Comparison of ENCODE assay signal across 9 cellular contexts in genomic region chr5:139392324-139392677, GRCh38. TPM values are rescaled to one million over a fixed set of nuclear protein-coding genes. Genes with fewer than 3 reads are reported as not detected.
DNase-seq lines count a peak whose midpoint lies in the region; ATAC-seq and TF ChIP-seq lines count a peak whose summit lies in the region.
"Had no signal": no experiment of that assay in that cellular context is flagged by ENCODE, and none has a peak within 500 bp of the region (broad histone marks: within the 10 kb centered on the region; RNA-seq: fewer than 3 reads in every experiment).

No MANE protein-coding gene starts in this region.

- no peak for DNase-seq in CD8-positive, alpha-beta memory T cell
- DNase-seq in ascending aorta (ENCODE audit: low spot score in 2 of 2), result no peak
- no peak for DNase-seq in naive thymus-derived CD4-positive, alpha-beta T cell
- no peak for DNase-seq in activated CD4-positive, CD25-positive, alpha-beta regulatory T cell treated with anti-CD3 and anti-CD28 coated beads, Interleukin-2, amount 50 U/mL, for 72 hours

- no peak for TF ChIP-seq CTCF in ascending aorta (IDR thresholded peaks at IDR 0.05)

- peaks cover 0 to 5% of the 10 kb centered on the region in 2 donors for H3K27me3 Mint-ChIP-seq in CD8-positive, alpha-beta memory T cell
- no peaks in the 10 kb centered on the region for H3K27me3 Mint-ChIP-seq in naive thymus-derived CD4-positive, alpha-beta T cell

- ATAC-seq in HG02852 (IDR thresholded peaks at IDR 0.05; ENCODE audit: unreplicated experiment), result peak; percentile 13
- peak; percentile 39 for ATAC-seq in naive thymus-derived CD4-positive, alpha-beta T cell
- no peak for ATAC-seq in HG03196 (IDR thresholded peaks at IDR 0.05; ENCODE audit: unreplicated experiment)
- ATAC-seq in HG02885 (IDR thresholded peaks at IDR 0.05; ENCODE audit: poor library complexity, unreplicated experiment), result no peak
- no peak for ATAC-seq in HG02610 (IDR thresholded peaks at IDR 0.05; ENCODE audit: unreplicated experiment)

- no peaks in the 10 kb centered on the region for H3K36me3 ChIP-seq in CD8-positive, alpha-beta memory T cell (ENCODE audit: insufficient read depth, low read length)
- H3K36me3 ChIP-seq in ascending aorta, result no peaks in the 10 kb centered on the region
- H3K36me3 ChIP-seq in naive thymus-derived CD4-positive, alpha-beta T cell (ENCODE audit: control insufficient read depth in 2 of 3, insufficient read depth in 3 of 3, low read length in 3 of 3), result peaks cover 0 to 6% (median 0%) of the 10 kb centered on the region in 3 experiments

- POLR2A ChIA-PET in CD8-positive, alpha-beta memory T cell (lab: Charles Lee), result interaction anchor here (0.5 to 1.8 kb wide), 4 partner anchors 11 to 122 kb away, joined by 3 to 9 read pairs (median 4); partner anchors contain the start of genes MATR3 and SPATA24
- POLR2A ChIA-PET in naive thymus-derived CD4-positive, alpha-beta T cell (lab: Charles Lee), result interaction anchor here (4.6 kb wide), 1 partner anchor 11 kb away, joined by 24 read pairs; the partner anchor contains the start of gene SPATA24

- no peaks in the 10 kb centered on the region for H3K9me3 Mint-ChIP-seq in CD8-positive, alpha-beta memory T cell
- no peaks in the 10 kb centered on the region for H3K9me3 Mint-ChIP-seq in naive thymus-derived CD4-positive, alpha-beta T cell

- H3K27ac Mint-ChIP-seq in CD8-positive, alpha-beta memory T cell, result peak overlapping the region in 7 of 8 donors; percentile 80 to 97 (median 83)
- H3K27ac Mint-ChIP-seq in naive thymus-derived CD4-positive, alpha-beta T cell, result peak overlapping the region in 1 of 9 donors; percentile 99

- H3K4me1 Mint-ChIP-seq in CD8-positive, alpha-beta memory T cell, result peaks cover 27 to 61% (median 37%) of the 10 kb centered on the region in 3 donors
- H3K4me1 Mint-ChIP-seq in naive thymus-derived CD4-positive, alpha-beta T cell, result peaks cover 12 to 60% (median 23%) of the 10 kb centered on the region in 7 donors

- intact Hi-C loops in ascending aorta (cut with DNase I), result no loop called here
- intact Hi-C loops in naive thymus-derived CD4-positive, alpha-beta T cell (cut with micrococcal nuclease), result loop anchor here (1.0 to 10.0 kb wide), 10 partner anchors 12 to 928 kb away; partner anchors contain the start of genes PAIP2 (in 2 of the 2), SPATA24 (in 2 of the 2), CTNNA1 (in 1 of the 2) and DNAJC18 (in 1 of the 2)

- peaks cover 0 to 2% (median 0%) of the 10 kb centered on the region in 3 donors for H3K36me3 Mint-ChIP-seq in CD8-positive, alpha-beta memory T cell
- peaks cover 0 to 15% (median 0%) of the 10 kb centered on the region in 5 donors for H3K36me3 Mint-ChIP-seq in naive thymus-derived CD4-positive, alpha-beta T cell

- H3K27me3 ChIP-seq in CD8-positive, alpha-beta memory T cell (ENCODE audit: insufficient read depth, low read length, poor library complexity, severe bottlenecking), result no peaks in the 10 kb centered on the region
- no peaks in the 10 kb centered on the region for H3K27me3 ChIP-seq in ascending aorta
- H3K27me3 ChIP-seq in naive thymus-derived CD4-positive, alpha-beta T cell (ENCODE audit: control insufficient read depth in 2 of 2, insufficient read depth in 2 of 2, low read length in 2 of 2), result no peaks in the 10 kb centered on the region

- peak overlapping the region; percentile 24 for H3K27ac ChIP-seq in CD8-positive, alpha-beta memory T cell (ENCODE audit: low read depth, low read length)
- no peak overlapping the region for H3K27ac ChIP-seq in ascending aorta
- no peak overlapping the region for H3K27ac ChIP-seq in naive thymus-derived CD4-positive, alpha-beta T cell (ENCODE audit: low read depth, low read length)

- peaks cover 41% of the 10 kb centered on the region for H3K4me1 ChIP-seq in CD8-positive, alpha-beta memory T cell (ENCODE audit: insufficient read depth, low read length)
- H3K4me1 ChIP-seq in ascending aorta, result peaks cover 3 to 28% of the 10 kb centered on the region in 2 donors
- H3K4me1 ChIP-seq in naive thymus-derived CD4-positive, alpha-beta T cell (ENCODE audit: control insufficient read depth in 2 of 2, insufficient read depth in 2 of 2, low read length in 2 of 2), result peaks cover 5 to 34% of the 10 kb centered on the region in 2 donors

- peak overlapping the region; percentile 87 to 95 (median 89) for H3K4me3 Mint-ChIP-seq in CD8-positive, alpha-beta memory T cell
- H3K4me3 Mint-ChIP-seq in naive thymus-derived CD4-positive, alpha-beta T cell, result peak overlapping the region; percentile 87 to 97 (median 90)

- CTCF ChIA-PET in CD8-positive, alpha-beta memory T cell (lab: Charles Lee), result interaction anchor here (0.6 to 5.4 kb wide), 6 partner anchors 10 to 169 kb away, joined by 4 to 38 read pairs (median 5); partner anchors contain the start of genes PAIP2 and SPATA24
- CTCF ChIA-PET in naive thymus-derived CD4-positive, alpha-beta T cell (lab: Charles Lee), result no interaction called here

- no peaks in the 10 kb centered on the region for H3K9me3 ChIP-seq in CD8-positive, alpha-beta memory T cell (ENCODE audit: low read length)
- H3K9me3 ChIP-seq in ascending aorta, result no peaks in the 10 kb centered on the region
- H3K9me3 ChIP-seq in naive thymus-derived CD4-positive, alpha-beta T cell (ENCODE audit: control insufficient read depth in 2 of 3, low read length in 3 of 3), result no peaks in the 10 kb centered on the region

- H3K4me3 ChIP-seq in CD8-positive, alpha-beta memory T cell (ENCODE audit: low read length), result peak overlapping the region; percentile 59
- peak overlapping the region; percentile 59 to 65 for H3K4me3 ChIP-seq in ascending aorta
- peak overlapping the region; percentile 76 for H3K4me3 ChIP-seq in naive thymus-derived CD4-positive, alpha-beta T cell (ENCODE audit: low read length)

RNA-seq across cellular contexts. Expression of gene MZB1, which starts 2.6 kb away (rescaled TPM):
- 1 to 10 TPM; 5.1 to 6.4 TPM for total RNA-seq in CD8-positive, alpha-beta memory T cell
- polyA plus RNA-seq in CD8-positive, alpha-beta memory T cell, result 3.5 TPM
- total RNA-seq in ascending aorta, result 8.0 TPM
- total RNA-seq in naive thymus-derived CD4-positive, alpha-beta T cell, result 10 to 100 TPM in 3 of 5 experiments, under 1 TPM in 2; 0.60 to 70.6 (median 12.8) TPM
- polyA plus RNA-seq in naive thymus-derived CD4-positive, alpha-beta T cell, result under 1 TPM; 0.25 to 0.80 TPM
- total RNA-seq: RPMI7951 had no signal

RNA-seq across cellular contexts. Expression of gene PROB1, which starts 2.6 kb away (rescaled TPM):
- 1 to 10 TPM; 6.7 to 7.2 TPM for total RNA-seq in CD8-positive, alpha-beta memory T cell
- 0.72 TPM for polyA plus RNA-seq in CD8-positive, alpha-beta memory T cell
- 4.3 TPM for total RNA-seq in ascending aorta
- 1 to 10 TPM in 2 of 5 experiments, under 1 TPM in 3; 0.58 to 4.9 (median 0.97) TPM for total RNA-seq in naive thymus-derived CD4-positive, alpha-beta T cell
- polyA plus RNA-seq in naive thymus-derived CD4-positive, alpha-beta T cell, result under 1 TPM in 1 of 2 donors, not detected in 1; 0.26 TPM

RNA-seq across cellular contexts. Expression of gene SLC23A1, which starts 9.2 kb away (rescaled TPM):
- total RNA-seq in CD8-positive, alpha-beta memory T cell, result under 1 TPM in 1 of 2 experiments, not detected in 1; 0.33 TPM
- not detected for polyA plus RNA-seq in CD8-positive, alpha-beta memory T cell
- not detected for total RNA-seq in ascending aorta
- 1 to 10 TPM in 1 of 5 experiments, not detected in 4; 4.7 TPM for total RNA-seq in naive thymus-derived CD4-positive, alpha-beta T cell
- not detected for polyA plus RNA-seq in naive thymus-derived CD4-positive, alpha-beta T cell
- total RNA-seq: RPMI7951 had no signal

RNA-seq across cellular contexts. Expression of gene SPATA24, which starts 11.6 kb away (rescaled TPM):
- total RNA-seq in CD8-positive, alpha-beta memory T cell, result 1 to 10 TPM; 3.6 to 3.9 TPM
- 4.2 TPM for polyA plus RNA-seq in CD8-positive, alpha-beta memory T cell
- total RNA-seq in ascending aorta, result not detected
- 1 to 10 TPM; 4.4 to 7.6 (median 5.8) TPM for total RNA-seq in naive thymus-derived CD4-positive, alpha-beta T cell
- polyA plus RNA-seq in naive thymus-derived CD4-positive, alpha-beta T cell, result 1 to 10 TPM; 4.6 to 6.6 TPM

RNA-seq across cellular contexts. Expression of gene DNAJC18, which starts 47.0 kb away (rescaled TPM):
- 10 to 100 TPM; 25.3 to 25.7 TPM for total RNA-seq in CD8-positive, alpha-beta memory T cell
- 10.2 TPM for polyA plus RNA-seq in CD8-positive, alpha-beta memory T cell
- 8.4 TPM for total RNA-seq in ascending aorta
- 1 to 10 TPM; 2.2 to 9.7 (median 4.9) TPM for total RNA-seq in naive thymus-derived CD4-positive, alpha-beta T cell
- polyA plus RNA-seq in naive thymus-derived CD4-positive, alpha-beta T cell, result 1 to 10 TPM; 3.8 to 6.8 TPM

Comparison
In these comparisons a context has a peak if more than half of its experiments do, and no peak if none do; other contexts are left out.
1. ATAC-seq: peak in HG02852 (single experiment) and naive thymus-derived CD4-positive, alpha-beta T cell (single experiment); none in HG03196 (single experiment), HG02885 (single experiment) and HG02610 (single experiment).
2. Peak in every context shown above with its lines, with median percentiles within 50 percentile points of each other: H3K4me3 ChIP-seq.